In the genomic region with DNA sequence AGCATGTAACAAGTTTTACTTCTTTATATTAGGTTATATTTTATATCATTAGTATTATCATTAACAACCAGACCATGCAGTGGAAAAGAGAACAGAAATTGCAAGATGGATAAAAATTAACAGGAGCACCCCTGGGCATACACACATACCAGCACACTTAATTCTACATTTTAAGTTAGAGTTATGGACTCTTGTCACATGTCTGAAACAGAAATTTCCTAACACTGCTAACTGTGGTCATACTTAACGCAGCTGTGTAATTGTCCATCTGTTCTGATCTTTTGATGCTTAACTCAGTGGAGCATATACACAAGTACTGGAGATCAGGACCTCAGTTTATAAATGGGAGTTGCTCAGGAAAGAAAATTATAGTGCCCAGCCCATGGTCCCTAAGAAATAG, we compare ENCODE assay signal across 23 cellular contexts. TPM values are rescaled to one million over a fixed set of nuclear protein-coding genes. Genes with fewer than 3 reads are reported as not detected.
DNase-seq lines count a peak whose midpoint lies in the region; ATAC-seq and TF ChIP-seq lines count a peak whose summit lies in the region.
"Had no signal": no experiment of that assay in that cellular context is flagged by ENCODE, and none has a peak within 500 bp of the region (broad histone marks: within the 10 kb centered on the region; RNA-seq: fewer than 3 reads in every experiment).

No MANE protein-coding gene starts in this region.

- no peaks in the 10 kb centered on the region for H3K9me2 ChIP-seq in MM.1S (replicated peaks; ENCODE audit: insufficient read depth, low read length)

- H3K4me1 ChIP-seq in MM.1S (ENCODE audit: low read length), result peaks cover 8% of the 10 kb centered on the region; the same call in 1 of the 2 replicates
- H3K4me1 ChIP-seq: esophagus squamous epithelium, transverse colon had no signal

- peak; percentile 58 for ATAC-seq in GM19025 (IDR thresholded peaks at IDR 0.05; ENCODE audit: low read depth, unreplicated experiment)
- ATAC-seq in GM21529 (IDR thresholded peaks at IDR 0.05; ENCODE audit: unreplicated experiment), result peak; percentile 54
- peak; percentile 58 for ATAC-seq in HG03066 (IDR thresholded peaks at IDR 0.05; ENCODE audit: low read depth, unreplicated experiment)
- no peak for ATAC-seq in esophagus mucosa
- ATAC-seq: activated CD8-positive, alpha-beta T cell treated with anti-CD3 and anti-CD28 coated beads for 36 hours; left colon; natural killer cell had no signal

- no peak overlapping the region for H3K4me2 ChIP-seq in MM.1S (ENCODE audit: low read depth, low read length)

- no peak overlapping the region for H3K4me3 ChIP-seq in MM.1S (ENCODE audit: low read length)
- H3K4me3 ChIP-seq: esophagus squamous epithelium, SK-N-MC, transverse colon had no signal

- H3F3A ChIP-seq in MM.1S (ENCODE audit: insufficient read depth, low read length), result no peaks in the 10 kb centered on the region

- H3K9ac ChIP-seq in MM.1S (ENCODE audit: low read length), result no peak overlapping the region

- DNase-seq in MM.1S (peak; percentile 32), EL (no peak), NCI-H526 (lab: John Stamatoyannopoulos, UW) (no peak), NCI-H146 (lab: John Stamatoyannopoulos, UW) (no peak)
- DNase-seq: activated B cell treated with CpG ODN at 0.5 μM for 24 hours; activated CD8-positive, alpha-beta T cell treated with anti-CD3 and anti-CD28 coated beads for 36 hours; activated naive CD4-positive, alpha-beta T cell treated with Interleukin-2 at 50 U/mL for 16 hours; activated T-cell treated with anti-CD3 and anti-CD28 coated beads, Interleukin-2, amount 50 U/mL, for 1 hour; aorta; CD4-positive, CD25-positive, alpha-beta regulatory T cell; esophagus squamous epithelium; GOT3; left colon; natural killer cell; NCI-H1436; posterior cingulate gyrus; transverse colon had no signal

- H3K27ac ChIP-seq in MM.1S (ENCODE audit: low read length), result no peak overlapping the region
- H3K27ac ChIP-seq: esophagus squamous epithelium, SK-N-MC, transverse colon had no signal

- H3K9me3 ChIP-seq in MM.1S (replicated peaks; ENCODE audit: insufficient read depth, low read length), result no peaks in the 10 kb centered on the region
- H3K9me3 ChIP-seq: esophagus squamous epithelium, transverse colon had no signal

- no peaks in the 10 kb centered on the region for H4K20me1 ChIP-seq in MM.1S (ENCODE audit: insufficient read depth, low read length)

- H2AFZ ChIP-seq in MM.1S (ENCODE audit: low read length), result no peak overlapping the region

- no peak for TF ChIP-seq CTCF in MM.1S (IDR thresholded peaks at IDR 0.05; ENCODE audit: low read length)

- no peaks in the 10 kb centered on the region for H3K27me3 ChIP-seq in MM.1S (replicated peaks; ENCODE audit: insufficient read depth, low read length)
- H3K27me3 ChIP-seq: esophagus squamous epithelium, transverse colon had no signal

- no peaks in the 10 kb centered on the region for H3K79me2 ChIP-seq in MM.1S (ENCODE audit: low read length)

- H3K36me3 ChIP-seq in MM.1S (replicated peaks; ENCODE audit: insufficient read depth, low read length), result no peaks in the 10 kb centered on the region
- H3K36me3 ChIP-seq: esophagus squamous epithelium, transverse colon had no signal

RNA-seq across cellular contexts. Expression of a gene that starts 0.4 kb away (rescaled TPM):
- total RNA-seq in esophagus mucosa, result not detected
- total RNA-seq: activated CD8-positive, alpha-beta T cell treated with anti-CD3 and anti-CD28 coated beads for 36 hours; M059J had no signal

RNA-seq across cellular contexts. Expression of a gene that starts 31.5 kb away (rescaled TPM):
- total RNA-seq in esophagus mucosa, result 0.08 TPM

RNA-seq across cellular contexts. Expression of a gene that starts 32.7 kb away (rescaled TPM):
- total RNA-seq in esophagus mucosa, result not detected
- total RNA-seq: activated B cell treated with CpG ODN at 0.5 μM for 24 hours; activated CD8-positive, alpha-beta T cell treated with anti-CD3 and anti-CD28 coated beads for 36 hours; aorta; CD4-positive, CD25-positive, alpha-beta regulatory T cell; esophagus squamous epithelium; left colon; M059J; natural killer cell; transverse colon had no signal

RNA-seq across cellular contexts. Expression of a gene that starts 38.2 kb away (rescaled TPM):
- total RNA-seq in esophagus mucosa, result not detected
- total RNA-seq: activated CD8-positive, alpha-beta T cell treated with anti-CD3 and anti-CD28 coated beads for 36 hours; esophagus squamous epithelium; left colon; M059J had no signal

RNA-seq across cellular contexts. Expression of a gene that starts 48.5 kb away (rescaled TPM):
- 7.7 TPM for total RNA-seq in esophagus mucosa
- total RNA-seq: CD4-positive, CD25-positive, alpha-beta regulatory T cell had no signal
